16 cellular contexts compared by ENCODE assay signal in genomic region chr1:165853528-165854075, GRCh38. TPM values are rescaled to one million over a fixed set of nuclear protein-coding genes. Genes with fewer than 3 reads are reported as not detected.
DNase-seq lines count a peak whose midpoint lies in the region; ATAC-seq, FAIRE-seq and TF ChIP-seq lines count a peak whose summit lies in the region.
"Had no signal": no experiment of that assay in that cellular context is flagged by ENCODE, and none has a peak within 500 bp of the region (broad histone marks: within the 10 kb centered on the region; RNA-seq: fewer than 3 reads in every experiment).

No MANE protein-coding gene starts in this region.

- peak overlapping the region; percentile 41 for H3K4me3 Mint-ChIP-seq in astrocyte (ENCODE audit: unreplicated experiment)
- H3K4me3 Mint-ChIP-seq: stimulated activated naive B cell treated with anti-CD40 and anti-IgM and Interleukin-4, amounts not matched to agents 10 μg/mL and 1 μg/mL and 100 μg/mL, for 72 hours had no signal

- H3K27ac ChIP-seq in HUES64 (ENCODE audit: low read depth, low read length) = peak overlapping the region; percentile 58; the same call in 1 of the 2 replicates
- peak overlapping the region; percentile 81 for H3K27ac ChIP-seq in astrocyte (ENCODE audit: low read depth, low read length)
- H3K27ac ChIP-seq in neuronal stem cell (replicated peaks; ENCODE audit: low read length) = no peak overlapping the region

- H3K36me3 ChIP-seq in HUES64 (ENCODE audit: insufficient read depth, low read length) (no peaks in the 10 kb centered on the region), astrocyte (ENCODE audit: insufficient read depth, low read length) (no peaks in the 10 kb centered on the region), neuronal stem cell (replicated peaks in 1 of 2; ENCODE audit: control insufficient read depth in 2 of 2, insufficient read depth in 2 of 2, low read length in 2 of 2) (peaks cover 0 to 3% of the 10 kb centered on the region in 2 donors)

- peak overlapping the region; percentile 92 for H3K27ac Mint-ChIP-seq in astrocyte (ENCODE audit: unreplicated experiment)
- H3K27ac Mint-ChIP-seq: stimulated activated naive B cell treated with anti-CD40 and anti-IgM and Interleukin-4, amounts not matched to agents 10 μg/mL and 1 μg/mL and 100 μg/mL, for 72 hours; T-helper 2 cell treated with Interferon-gamma antibody and Interleukin-4, amounts not matched to agents 5 μg/mL and 100 μg/mL, for 36 hours had no signal

- no peak overlapping the region for H3K9ac ChIP-seq in HUES64 (ENCODE audit: low read depth, low read length)
- H3K9ac ChIP-seq in astrocyte (ENCODE audit: low read length) = peak overlapping the region; percentile 57
- no peak overlapping the region for H3K9ac ChIP-seq in neuronal stem cell (ENCODE audit: low read depth, low read length, poor library complexity)

- no peak overlapping the region for H2BK120ac ChIP-seq in neuronal stem cell (ENCODE audit: low read depth, low read length)

- H3K27me3 ChIP-seq in HUES64 (ENCODE audit: insufficient read depth, low read length) (no peaks in the 10 kb centered on the region), astrocyte (ENCODE audit: insufficient read depth, low read length) (no peaks in the 10 kb centered on the region), neuronal stem cell (ENCODE audit: control insufficient read depth in 3 of 3, insufficient read depth in 3 of 3, low read depth in 1 of 3, low read length in 3 of 3) (no peaks in the 10 kb centered on the region)

- DNase-seq in AG10803 (ENCODE audit: low read depth) (peak; percentile 72), astrocyte (ENCODE audit: low read depth) (no peak), left kidney (ENCODE audit: low read depth, low spot score) (peak; percentile 29), left cardiac atrium (no peak), neuronal stem cell (ENCODE audit: low spot score) (no peak)
- no peak for DNase-seq in activated T-cell treated with anti-CD3 and anti-CD28 coated beads, Interleukin-2, amount 50 U/mL, for 1 hour
- DNase-seq: activated CD4-positive, alpha-beta T cell treated with anti-CD3 and anti-CD28 coated beads, Interleukin-2, amount 50 U/mL, for 1 hour; activated naive CD4-positive, alpha-beta T cell treated with Interleukin-2 at 50 U/mL for 16 hours; caudate nucleus; NCI-H1048; NCI-H345; stimulated activated CD4-positive, alpha-beta T cell treated with anti-CD3 and anti-CD28 coated beads, Interleukin-2, amount 100 ng/mL, for 48 hours; stimulated activated naive B cell treated with anti-CD40 and anti-IgM and Interleukin-4, amounts not matched to agents 10 μg/mL and 1 μg/mL and 100 μg/mL, for 72 hours had no signal

- ATAC-seq in left cardiac atrium (no peak), HG02623 (IDR thresholded peaks at IDR 0.05; ENCODE audit: unreplicated experiment) (no peak)
- ATAC-seq: stimulated activated naive B cell treated with anti-CD40 and anti-IgM and Interleukin-4, amounts not matched to agents 10 μg/mL and 1 μg/mL and 100 μg/mL, for 72 hours had no signal

- H3K9me3 Mint-ChIP-seq in astrocyte (ENCODE audit: unreplicated experiment) = peaks cover 1% of the 10 kb centered on the region
- H3K9me3 Mint-ChIP-seq: stimulated activated naive B cell treated with anti-CD40 and anti-IgM and Interleukin-4, amounts not matched to agents 10 μg/mL and 1 μg/mL and 100 μg/mL, for 72 hours; T-helper 2 cell treated with Interferon-gamma antibody and Interleukin-4, amounts not matched to agents 5 μg/mL and 100 μg/mL, for 36 hours had no signal

- H4K91ac ChIP-seq in neuronal stem cell (ENCODE audit: low read depth, low read length, poor library complexity) = no peak overlapping the region

- H3K4me1 ChIP-seq in HUES64 (ENCODE audit: insufficient read depth, low read length) (peaks cover 55% of the 10 kb centered on the region), astrocyte (ENCODE audit: insufficient read depth, low read length) (peaks cover 28% of the 10 kb centered on the region), neuronal stem cell (ENCODE audit: control insufficient read depth in 2 of 2, insufficient read depth in 1 of 2, low read depth in 1 of 2, low read length in 2 of 2) (peaks cover 10 to 19% of the 10 kb centered on the region in 2 donors)

- H4K8ac ChIP-seq in neuronal stem cell (ENCODE audit: low read depth, low read length) = no peak overlapping the region

- H3K4me3 ChIP-seq in AG10803 (ENCODE audit: low read length) = peak overlapping the region; percentile 20; the same call in 1 of the 2 replicates
- H3K4me3 ChIP-seq in HUES64 (ENCODE audit: low read length) = no peak overlapping the region
- H3K4me3 ChIP-seq in astrocyte (ENCODE audit: insufficient read depth, low read depth, low read length) = no peak overlapping the region
- H3K4me3 ChIP-seq in neuronal stem cell (ENCODE audit: low read length in 2 of 2) = no peak overlapping the region

- H2AFZ ChIP-seq in astrocyte (ENCODE audit: low read depth, low read length) (no peak overlapping the region), neuronal stem cell (ENCODE audit: low read length) (no peak overlapping the region)

- WGBS in HUES64 = 86% methylated on average over 2 of the region's 2 CpGs
- no CpG with 5 or more reads among the region's 2 CpGs for WGBS in neuronal stem cell (ENCODE audit: extremely low coverage in 2 of 2, insufficient read length in 2 of 2, insufficient replicate concordance in 1 of 2), 2 donors

- peak overlapping the region; percentile 61 for H3K4me2 ChIP-seq in astrocyte (ENCODE audit: low read length)
- no peak overlapping the region for H3K4me2 ChIP-seq in neuronal stem cell (ENCODE audit: insufficient read depth, low read length, poor library complexity, severe bottlenecking)

- peak; percentile 26 for FAIRE-seq in astrocyte (lab: Jason Lieb, UNC)

- H3K9me3 ChIP-seq in HUES64 (ENCODE audit: insufficient read depth, low read depth, low read length) (no peaks in the 10 kb centered on the region), astrocyte (ENCODE audit: insufficient read depth, low read depth, low read length) (no peaks in the 10 kb centered on the region), neuronal stem cell (replicated peaks in 1 of 2; ENCODE audit: control insufficient read depth in 2 of 2, insufficient read depth in 1 of 2, low read depth in 1 of 2, low read length in 2 of 2) (peaks cover 0 to 3% of the 10 kb centered on the region in 2 donors)

- H3K14ac ChIP-seq in neuronal stem cell (ENCODE audit: low read length) = no peak overlapping the region

- H3K79me2 ChIP-seq in astrocyte (ENCODE audit: insufficient read depth, low read length) = peaks cover 91% of the 10 kb centered on the region

- no peak overlapping the region for H3K23ac ChIP-seq in neuronal stem cell (ENCODE audit: low read depth, low read length, poor library complexity)

- no peak overlapping the region for H3K18ac ChIP-seq in neuronal stem cell (ENCODE audit: low read length)

- H3K27me3 Mint-ChIP-seq in astrocyte (ENCODE audit: low read depth, unreplicated experiment) = no peaks in the 10 kb centered on the region
- H3K27me3 Mint-ChIP-seq: stimulated activated naive B cell treated with anti-CD40 and anti-IgM and Interleukin-4, amounts not matched to agents 10 μg/mL and 1 μg/mL and 100 μg/mL, for 72 hours had no signal

- no peak overlapping the region for H2BK12ac ChIP-seq in neuronal stem cell (ENCODE audit: low read length)

- H2AK5ac ChIP-seq in neuronal stem cell (ENCODE audit: low read depth, low read length) = no peak overlapping the region

- H3K79me1 ChIP-seq in neuronal stem cell (ENCODE audit: low read depth, low read length) = peaks cover 14% of the 10 kb centered on the region

- no peak overlapping the region for H2BK15ac ChIP-seq in neuronal stem cell (ENCODE audit: low read length)

- peaks cover 78% of the 10 kb centered on the region for H3K4me1 Mint-ChIP-seq in astrocyte (ENCODE audit: low read depth, unreplicated experiment)

- TF ChIP-seq CTCF in AG10803 (conservative IDR thresholded peaks at IDR 0.05; ENCODE audit: low read length) = no peak
- no peak for TF ChIP-seq CTCF in astrocyte (IDR thresholded peaks at IDR 0.05; ENCODE audit: insufficient read depth, low read depth, low read length)

- H2BK5ac ChIP-seq in neuronal stem cell (ENCODE audit: low read length) = no peak overlapping the region

- H3K36me3 Mint-ChIP-seq in astrocyte (ENCODE audit: low read depth, unreplicated experiment) = peaks cover 4% of the 10 kb centered on the region

- no peak overlapping the region for H3K4ac ChIP-seq in neuronal stem cell (ENCODE audit: low read length)

- intact Hi-C loops in left cardiac atrium (cut with DNase I) = no loop called here

- H4K20me1 ChIP-seq in astrocyte (ENCODE audit: insufficient read depth, low read length) = peaks cover 53% of the 10 kb centered on the region

RNA-seq across cellular contexts. Expression of gene UCK2, which starts 26.2 kb away (rescaled TPM):
- 61.4 TPM for polyA plus RNA-seq in HUES64 (2013, experiment 1 of 2)
- 57.2 TPM for polyA plus RNA-seq in HUES64 (2013, experiment 2 of 2)
- total RNA-seq in astrocyte (111 TPM in 2 replicates), left cardiac atrium (10 to 100 TPM in 1 of 2 donors, 1 to 10 TPM in 1; 8.0 to 18.2 TPM)
- 51.1 TPM for polyA plus RNA-seq in neuronal stem cell (2013, experiment 1 of 2)
- polyA plus RNA-seq in neuronal stem cell (2013, experiment 2 of 2) = 49.3 TPM

Comparison
In these comparisons a context has a peak if more than half of its experiments do, and no peak if none do; other contexts are left out.
1. DNase-seq: peak in AG10803 (single experiment) and left kidney (single experiment); none in astrocyte (single experiment), left cardiac atrium (single experiment), activated T-cell treated with anti-CD3 and anti-CD28 coated beads, Interleukin-2, amount 50 U/mL, for 1 hour (single experiment) and neuronal stem cell (single experiment).